7 cellular contexts compared by ENCODE assay signal in genomic region chr10:30701471-30702173, GRCh38.
A peak's percentile ranks its signal among the peaks of the same experiment; 100 is the strongest.
DNase-seq lines count a peak whose midpoint lies in the region; ATAC-seq and TF ChIP-seq lines count a peak whose summit lies in the region.

No MANE protein-coding gene starts in this region.

- no peak for TF ChIP-seq CTCF in HEK293 (tag by site-specific recombination; IDR thresholded peaks at IDR 0.05)

- no peaks in the 10 kb centered on the region for H3K4me1 ChIP-seq in HEK293 (ENCODE audit: control insufficient read depth, insufficient read depth, low read length)

- CTCF ChIA-PET in HEK293 (lab: Yijun Ruan, JAX), result interaction anchor here (0.7 to 2.3 kb wide), 3 partner anchors 14 to 1162 kb away, joined by 3 to 12 read pairs (median 3); no protein-coding TSS in a partner anchor

- ATAC-seq in GM18858 (IDR thresholded peaks at IDR 0.05; ENCODE audit: unreplicated experiment), result peak; percentile 48

- POLR2A ChIA-PET in HEK293 (lab: Yijun Ruan, JAX), result no interaction called here

- H3K36me3 ChIP-seq in HEK293 (ENCODE audit: control insufficient read depth in 2 of 2, insufficient read depth in 1 of 2, low read length in 2 of 2), result no peaks in the 10 kb centered on the region

- H3K4me3 ChIP-seq in HEK293 (ENCODE audit: low read depth, low read length), result no peak overlapping the region

- no peak overlapping the region for H3K27ac ChIP-seq in HEK293 (ENCODE audit: extremely low read depth, low read depth, low read length)

- peak; percentile 89 for DNase-seq in NAMALWA (ENCODE audit: low spot score)
- peak; percentile 74 for DNase-seq in activated CD8-positive, alpha-beta memory T cell treated with anti-CD3 and anti-CD28 coated beads, Interleukin-2, amount 50 U/mL, for 24 hours (ENCODE audit: extremely low read depth)
- peak; percentile 58 for DNase-seq in glomerular visceral epithelial cell (ENCODE audit: extremely low spot score)
- peak; percentile 56 to 80 for DNase-seq in stimulated activated CD8-positive, alpha-beta memory T cell treated with anti-CD3 and anti-CD28 coated beads, Interleukin-2, amount 100 ng/mL, for 48 hours (ENCODE audit: low read depth in 2 of 2)
- DNase-seq in NCI-H2081 treated with DMSO at 0.1 percent for 48 hours (lab: John Stamatoyannopoulos, UW), result no peak

- no peaks in the 10 kb centered on the region for H3K9me3 ChIP-seq in HEK293 (ENCODE audit: control insufficient read depth, insufficient read depth, low read depth, low read length)

TF ChIP-seq in HEK293, 187 proteins besides CTCF, POLR2A, EP300 and RAD21:
- peak; percentile 45; the same call in 1 of the 2 replicates for TF ChIP-seq ZNF629 (tag by site-specific recombination; IDR thresholded peaks at IDR 0.05)
- TF ChIP-seq, protein P1, sequence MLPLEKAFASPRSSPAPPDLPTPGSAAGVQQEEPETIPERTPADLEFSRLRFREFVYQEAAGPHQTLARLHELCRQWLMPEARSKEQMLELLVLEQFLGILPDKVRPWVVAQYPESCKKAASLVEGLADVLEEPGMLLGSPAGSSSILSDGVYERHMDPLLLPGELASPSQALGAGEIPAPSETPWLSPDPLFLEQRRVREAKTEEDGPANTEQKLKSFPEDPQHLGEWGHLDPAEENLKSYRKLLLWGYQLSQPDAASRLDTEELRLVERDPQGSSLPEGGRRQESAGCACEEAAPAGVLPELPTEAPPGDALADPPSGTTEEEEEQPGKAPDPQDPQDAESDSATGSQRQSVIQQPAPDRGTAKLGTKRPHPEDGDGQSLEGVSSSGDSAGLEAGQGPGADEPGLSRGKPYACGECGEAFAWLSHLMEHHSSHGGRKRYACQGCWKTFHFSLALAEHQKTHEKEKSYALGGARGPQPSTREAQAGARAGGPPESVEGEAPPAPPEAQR (tag by site-specific recombination; IDR thresholded peaks at IDR 0.05), result no peak
- TF ChIP-seq ZNF335 (tag by site-specific recombination; conservative IDR thresholded peaks at IDR 0.05), result peak; percentile 66
- TF ChIP-seq ZNF596 (tag by site-specific recombination; IDR thresholded peaks at IDR 0.05), result no peak
TF ChIP-seq in HEK293: peak in this region for 2.
